In the genomic region with DNA sequence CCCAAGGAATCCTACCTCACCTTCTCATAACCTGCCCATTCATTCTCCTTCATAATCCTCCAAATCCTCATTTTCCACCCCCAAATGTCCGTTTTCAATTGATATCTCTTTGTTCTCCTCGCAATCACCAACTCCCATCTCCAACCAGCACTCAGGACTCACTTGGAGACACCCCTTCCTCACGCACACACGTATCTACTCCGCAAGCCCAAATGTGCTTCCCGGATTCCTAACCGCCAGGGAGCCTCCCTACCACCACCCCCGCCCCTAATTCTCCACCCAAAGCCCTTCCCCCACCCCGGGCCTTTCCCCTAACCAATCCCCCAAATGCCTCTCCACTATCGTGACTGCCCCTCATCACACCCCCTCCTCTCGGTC, we compare ENCODE assay signal across 8 cellular contexts. TPM values are rescaled to one million over a fixed set of nuclear protein-coding genes. Genes with fewer than 3 reads are reported as not detected.
DNase-seq lines count a peak whose midpoint lies in the region; ATAC-seq and TF ChIP-seq lines count a peak whose summit lies in the region.

No MANE protein-coding gene starts in this region.

- peak overlapping the region; percentile 91 to 98 (median 96) for H3K27ac ChIP-seq in tibial nerve

- no peaks in the 10 kb centered on the region for H3K27me3 ChIP-seq in tibial nerve

- H3K9me3 Mint-ChIP-seq in activated naive CD4-positive, alpha-beta T cell treated with anti-CD3 and anti-CD28 coated beads for 36 hours: no peaks in the 10 kb centered on the region
- no peaks in the 10 kb centered on the region for H3K9me3 Mint-ChIP-seq in activated naive CD8-positive, alpha-beta T cell treated with anti-CD3 and anti-CD28 coated beads, Interleukin-2, amount 50 U/mL, for 24 hours

- H3K4me1 Mint-ChIP-seq in activated naive CD4-positive, alpha-beta T cell treated with anti-CD3 and anti-CD28 coated beads for 36 hours (ENCODE audit: low read depth): peaks cover 49% of the 10 kb centered on the region
- peaks cover 29% of the 10 kb centered on the region for H3K4me1 Mint-ChIP-seq in activated naive CD8-positive, alpha-beta T cell treated with anti-CD3 and anti-CD28 coated beads, Interleukin-2, amount 50 U/mL, for 24 hours

- peak overlapping the region; percentile 97 for H3K4me3 Mint-ChIP-seq in activated naive CD4-positive, alpha-beta T cell treated with anti-CD3 and anti-CD28 coated beads for 36 hours
- H3K4me3 Mint-ChIP-seq in activated naive CD8-positive, alpha-beta T cell treated with anti-CD3 and anti-CD28 coated beads, Interleukin-2, amount 50 U/mL, for 24 hours: peak overlapping the region; percentile 97

- H3K4me1 ChIP-seq in tibial nerve: peaks cover 5 to 71% (median 29%) of the 10 kb centered on the region in 4 donors

- no peak for DNase-seq in activated naive CD4-positive, alpha-beta T cell treated with anti-CD3 and anti-CD28 coated beads for 36 hours
- no peak for DNase-seq in activated naive CD4-positive, alpha-beta T cell treated with Interleukin-2 at 50 U/mL for 16 hours
- no peak for DNase-seq in activated naive CD8-positive, alpha-beta T cell treated with anti-CD3 and anti-CD28 coated beads, Interleukin-2, amount 50 U/mL, for 24 hours
- DNase-seq in left colon: no peak
- DNase-seq in tibial nerve (ENCODE audit: low spot score in 2 of 2): no peak
- DNase-seq in NCI-H2081 (lab: John Stamatoyannopoulos, UW): no peak
- DNase-seq in NCI-H128 (lab: John Stamatoyannopoulos, UW; ENCODE audit: unreplicated experiment): no peak
- DNase-seq in activated CD4-positive, alpha-beta T cell treated with anti-CD3 and anti-CD28 coated beads for 48 hours: no peak

- H3K27me3 Mint-ChIP-seq in activated naive CD4-positive, alpha-beta T cell treated with anti-CD3 and anti-CD28 coated beads for 36 hours (ENCODE audit: low read depth): no peaks in the 10 kb centered on the region
- H3K27me3 Mint-ChIP-seq in activated naive CD8-positive, alpha-beta T cell treated with anti-CD3 and anti-CD28 coated beads, Interleukin-2, amount 50 U/mL, for 24 hours: no peaks in the 10 kb centered on the region

- WGBS in tibial nerve, 2 donors: 0 to 1% methylated on average over 11 of the region's 11 CpGs

- H3K36me3 ChIP-seq in tibial nerve: peaks cover 0 to 3% (median 0%) of the 10 kb centered on the region in 3 donors

- TF ChIP-seq EP300 in tibial nerve (IDR thresholded peaks at IDR 0.05): no peak

- no peak for TF ChIP-seq CTCF in tibial nerve (IDR thresholded peaks at IDR 0.05)

- intact Hi-C loops in activated naive CD4-positive, alpha-beta T cell treated with anti-CD3 and anti-CD28 coated beads for 36 hours (cut with micrococcal nuclease): loop anchor here (1.0 to 2.0 kb wide), 5 partner anchors 44 to 424 kb away; a partner anchor contains a TSS
- intact Hi-C loops in left colon (cut with DNase I, micrococcal nuclease): no loop called here

- peaks cover 1% of the 10 kb centered on the region for H3K36me3 Mint-ChIP-seq in activated naive CD4-positive, alpha-beta T cell treated with anti-CD3 and anti-CD28 coated beads for 36 hours (ENCODE audit: low read depth)
- H3K36me3 Mint-ChIP-seq in activated naive CD8-positive, alpha-beta T cell treated with anti-CD3 and anti-CD28 coated beads, Interleukin-2, amount 50 U/mL, for 24 hours (ENCODE audit: low read depth): no peaks in the 10 kb centered on the region

- H3K27ac Mint-ChIP-seq in activated naive CD4-positive, alpha-beta T cell treated with anti-CD3 and anti-CD28 coated beads for 36 hours: peak overlapping the region; percentile 98
- peak overlapping the region; percentile 96 for H3K27ac Mint-ChIP-seq in activated naive CD8-positive, alpha-beta T cell treated with anti-CD3 and anti-CD28 coated beads, Interleukin-2, amount 50 U/mL, for 24 hours

- no peak for ATAC-seq in activated naive CD8-positive, alpha-beta T cell treated with anti-CD3 and anti-CD28 coated beads, Interleukin-2, amount 50 U/mL, for 24 hours
- peak; percentile 19 for ATAC-seq in left colon

- CTCF ChIA-PET in activated naive CD4-positive, alpha-beta T cell treated with anti-CD3 and anti-CD28 coated beads for 36 hours (lab: Charles Lee): interaction anchor here (1.3 kb wide), 2 partner anchors 44 to 89 kb away, joined by 3 to 4 read pairs; no protein-coding TSS in a partner anchor

- H3K4me3 ChIP-seq in tibial nerve: peak overlapping the region; percentile 68 to 95 (median 92)

- H3K9me3 ChIP-seq in tibial nerve: no peaks in the 10 kb centered on the region

- no peak for TF ChIP-seq POLR2A in tibial nerve (IDR thresholded peaks at IDR 0.05)

RNA-seq across cellular contexts. Expression of a gene that starts 0.3 kb away (rescaled TPM):
- total RNA-seq in activated naive CD4-positive, alpha-beta T cell treated with anti-CD3 and anti-CD28 coated beads for 36 hours: 10 to 100 TPM; 31.1 to 33.4 TPM
- total RNA-seq in left colon (10 to 100 TPM; 62.8 to 86.8 TPM), tibial nerve (10 to 100 TPM; 58.6 to 77.7 (median 67.2) TPM)

RNA-seq across cellular contexts. Expression of a gene that starts 0.6 kb away (rescaled TPM):
- 10 to 100 TPM; 26.2 to 26.6 TPM for total RNA-seq in activated naive CD4-positive, alpha-beta T cell treated with anti-CD3 and anti-CD28 coated beads for 36 hours
- total RNA-seq in left colon (10 to 100 TPM; 47.7 to 50.7 TPM), tibial nerve (10 to 100 TPM; 51.0 to 93.5 (median 78.9) TPM)
